ENCODE assay signal across 15 cellular contexts in genomic region chr19:32324631-32325215, GRCh38. TPM values are rescaled to one million over a fixed set of nuclear protein-coding genes. Genes with fewer than 3 reads are reported as not detected.
DNase-seq lines count a peak whose midpoint lies in the region; ATAC-seq, FAIRE-seq and TF ChIP-seq lines count a peak whose summit lies in the region.
"Had no signal": no experiment of that assay in that cellular context is flagged by ENCODE, and none has a peak within 500 bp of the region (broad histone marks: within the 10 kb centered on the region; RNA-seq: fewer than 3 reads in every experiment).

No MANE protein-coding gene starts in this region.

- peak; percentile 34 for TF ChIP-seq CTCF in brain microvascular endothelial cell (IDR thresholded peaks at IDR 0.05; ENCODE audit: low read depth, low read length, missing control alignments)
- no peak for TF ChIP-seq CTCF in D721Med (IDR thresholded peaks at IDR 0.05; ENCODE audit: insufficient read depth, missing control alignments)

- H3K4me1 Mint-ChIP-seq in activated T-helper 1 cell treated with anti-CD3 and anti-CD28 coated beads, Interleukin-12 subunit alpha, Interleukin-12 subunit beta, Interleukin-2, Interleukin-4 antibody, amounts not matched to agents 30 ng/mL and 10 ng/mL and 1 ng/mL, durations not matched to agents 14 hours and 24 hours and 36 hours (ENCODE audit: low read depth) = no peaks in the 10 kb centered on the region
- H3K4me1 Mint-ChIP-seq: T-helper 17 cell had no signal

- H3K36me3 Mint-ChIP-seq in activated T-helper 1 cell treated with anti-CD3 and anti-CD28 coated beads, Interleukin-12 subunit alpha, Interleukin-12 subunit beta, Interleukin-2, Interleukin-4 antibody, amounts not matched to agents 30 ng/mL and 10 ng/mL and 1 ng/mL, durations not matched to agents 14 hours and 24 hours and 36 hours (ENCODE audit: low read depth) = no peaks in the 10 kb centered on the region

- H3K27me3 ChIP-seq in GM23248 (replicated peaks; ENCODE audit: insufficient read depth) (no peaks in the 10 kb centered on the region; the same call in 1 of the 2 replicates), brain microvascular endothelial cell (replicated peaks) (no peaks in the 10 kb centered on the region)
- H3K27me3 ChIP-seq: thyroid gland had no signal

- 36 to 43% methylated on average over 8 of the region's 8 CpGs for WGBS in GM23248 (ENCODE audit: low coverage in 1 of 2, low lambda C conversion rate in 2 of 2, missing lambda C conversion rate in 2 of 2), 2 experiments

- no peak overlapping the region for H3K4me2 ChIP-seq in GM23248 (ENCODE audit: unreplicated experiment)

- H3K27ac Mint-ChIP-seq in activated T-helper 1 cell treated with anti-CD3 and anti-CD28 coated beads, Interleukin-12 subunit alpha, Interleukin-12 subunit beta, Interleukin-2, Interleukin-4 antibody, amounts not matched to agents 30 ng/mL and 10 ng/mL and 1 ng/mL, durations not matched to agents 14 hours and 24 hours and 36 hours = no peak overlapping the region
- H3K27ac Mint-ChIP-seq: activated T-helper 2 cell treated with anti-CD3 and anti-CD28 coated beads, Interferon-gamma antibody, Interleukin-2, Interleukin-4, amounts not matched to agents 10 μg/mL and 5 μg/mL and 100 μg/mL, durations not matched to agents 14 hours and 24 hours and 36 hours; T-helper 17 cell had no signal

- H3K4me3 ChIP-seq in GM23248 = no peak overlapping the region
- no peak overlapping the region for H3K4me3 ChIP-seq in brain microvascular endothelial cell (ENCODE audit: low read depth, low read length)
- H3K4me3 ChIP-seq: thyroid gland had no signal

- H3K27ac ChIP-seq in GM23248 (no peak overlapping the region), brain microvascular endothelial cell (no peak overlapping the region)
- H3K27ac ChIP-seq: thyroid gland had no signal

- in situ Hi-C loops in GM23248 (cut with MboI) = loop anchor here (25.0 kb wide), 1 partner anchor 238 kb away; no protein-coding TSS in a partner anchor
- in situ Hi-C loops in brain microvascular endothelial cell (cut with HindIII; ENCODE audit: low pct_ligation_motif_present, low sequenced_read_pairs) = no loop called here

- H3K27me3 Mint-ChIP-seq in activated T-helper 1 cell treated with anti-CD3 and anti-CD28 coated beads, Interleukin-12 subunit alpha, Interleukin-12 subunit beta, Interleukin-2, Interleukin-4 antibody, amounts not matched to agents 30 ng/mL and 10 ng/mL and 1 ng/mL, durations not matched to agents 14 hours and 24 hours and 36 hours (ENCODE audit: insufficient read depth) = peaks cover 3% of the 10 kb centered on the region

- no peaks in the 10 kb centered on the region for H3F3A ChIP-seq in GM23248 (ENCODE audit: insufficient read depth)

- no peak overlapping the region for H2AFZ ChIP-seq in GM23248

- DNase-seq in GM23248 (peak; percentile 24), NCI-H526 (lab: John Stamatoyannopoulos, UW) (peak; percentile 74), brain microvascular endothelial cell (no peak), middle frontal gyrus (ENCODE audit: extremely low spot score, low spot score) (peak; percentile 50), D721Med (ENCODE audit: insufficient read length, low spot score) (no peak), NCI-H128 (lab: John Stamatoyannopoulos, UW; ENCODE audit: unreplicated experiment) (no peak)
- DNase-seq in activated T-helper 1 cell treated with anti-CD3 and anti-CD28 coated beads, Interleukin-12 subunit alpha, Interleukin-12 subunit beta, Interleukin-2, Interleukin-4 antibody, amounts not matched to agents 30 ng/mL and 10 ng/mL and 1 ng/mL, durations not matched to agents 14 hours and 24 hours and 36 hours (ENCODE audit: low spot score) = no peak
- DNase-seq: NCI-H1694 treated with DMSO at 0.1 percent for 48 hours; occipital lobe; stimulated activated CD4-positive, alpha-beta T cell treated with anti-CD3 and anti-CD28 coated beads, Interleukin-12 subunit alpha, Interleukin-12 subunit beta, amount 100 ng/mL, for 4 hours; T-helper 17 cell; thyroid gland had no signal

- H3K79me2 ChIP-seq in GM23248 (ENCODE audit: insufficient read depth) = no peaks in the 10 kb centered on the region

- no peak for FAIRE-seq in D721Med (lab: Jason Lieb, UNC)
- FAIRE-seq: HTR-8/SVneo had no signal

- intact Hi-C loops in activated T-helper 1 cell treated with anti-CD3 and anti-CD28 coated beads, Interleukin-12 subunit alpha, Interleukin-12 subunit beta, Interleukin-2, Interleukin-4 antibody, amounts not matched to agents 30 ng/mL and 10 ng/mL and 1 ng/mL, durations not matched to agents 14 hours and 24 hours and 36 hours (cut with micrococcal nuclease) = no loop called here

- no peaks in the 10 kb centered on the region for H3K4me1 ChIP-seq in GM23248 (ENCODE audit: insufficient read depth)
- H3K4me1 ChIP-seq: thyroid gland had no signal

- H3K4me3 Mint-ChIP-seq in activated T-helper 1 cell treated with anti-CD3 and anti-CD28 coated beads, Interleukin-12 subunit alpha, Interleukin-12 subunit beta, Interleukin-2, Interleukin-4 antibody, amounts not matched to agents 30 ng/mL and 10 ng/mL and 1 ng/mL, durations not matched to agents 14 hours and 24 hours and 36 hours = no peak overlapping the region
- H3K4me3 Mint-ChIP-seq: T-helper 17 cell had no signal

- no peaks in the 10 kb centered on the region for H4K20me1 ChIP-seq in GM23248 (ENCODE audit: insufficient read depth)

- no peak overlapping the region for H3K9ac ChIP-seq in GM23248

- no peak for ATAC-seq in HG03095 (IDR thresholded peaks at IDR 0.05; ENCODE audit: unreplicated experiment)
- ATAC-seq: T-helper 17 cell had no signal

- no peaks in the 10 kb centered on the region for H3K9me3 ChIP-seq in GM23248 (ENCODE audit: low read depth)
- H3K9me3 ChIP-seq: thyroid gland had no signal

- no peaks in the 10 kb centered on the region for H3K9me2 ChIP-seq in GM23248 (ENCODE audit: insufficient read depth)

- H3K36me3 ChIP-seq in GM23248 (ENCODE audit: low read depth) (no peaks in the 10 kb centered on the region), brain microvascular endothelial cell (replicated peaks) (no peaks in the 10 kb centered on the region)
- H3K36me3 ChIP-seq: thyroid gland had no signal

- H3K9me3 Mint-ChIP-seq in activated T-helper 1 cell treated with anti-CD3 and anti-CD28 coated beads, Interleukin-12 subunit alpha, Interleukin-12 subunit beta, Interleukin-2, Interleukin-4 antibody, amounts not matched to agents 30 ng/mL and 10 ng/mL and 1 ng/mL, durations not matched to agents 14 hours and 24 hours and 36 hours = no peaks in the 10 kb centered on the region
- H3K9me3 Mint-ChIP-seq: activated T-helper 2 cell treated with anti-CD3 and anti-CD28 coated beads, Interferon-gamma antibody, Interleukin-2, Interleukin-4, amounts not matched to agents 10 μg/mL and 5 μg/mL and 100 μg/mL, durations not matched to agents 14 hours and 24 hours and 36 hours had no signal

RNA-seq across cellular contexts. Expression of gene ZNF507, which starts 20.7 kb away (rescaled TPM):
- 4.9 and 5.2 TPM in 2 replicates for total RNA-seq in GM23248 (2014; rRNA removed; shearing (Covaris generic))
- 4.3 and 4.9 TPM in 2 replicates for polyA plus RNA-seq in GM23248 (2016; fragmentation: Nextera tagmentation; extraction: Ambion mirVana)
- total RNA-seq in activated T-helper 1 cell treated with anti-CD3 and anti-CD28 coated beads, Interleukin-12 subunit alpha, Interleukin-12 subunit beta, Interleukin-2, Interleukin-4 antibody, amounts not matched to agents 30 ng/mL and 10 ng/mL and 1 ng/mL, durations not matched to agents 14 hours and 24 hours and 36 hours = 32.4 and 34.8 TPM in 2 replicates

Comparison
In these comparisons a context has a peak if more than half of its experiments do, and no peak if none do; other contexts are left out.
1. DNase-seq: peak in GM23248 (single experiment), NCI-H526 (2 of 2) and middle frontal gyrus (single experiment); none in brain microvascular endothelial cell (single experiment), activated T-helper 1 cell treated with anti-CD3 and anti-CD28 coated beads, Interleukin-12 subunit alpha, Interleukin-12 subunit beta, Interleukin-2, Interleukin-4 antibody, amounts not matched to agents 30 ng/mL and 10 ng/mL and 1 ng/mL, durations not matched to agents 14 hours and 24 hours and 36 hours (single experiment), D721Med (single experiment) and NCI-H128 (single experiment).